8 cellular contexts compared by ENCODE assay signal in genomic region chr22:38177926-38178604, GRCh38. TPM values are rescaled to one million over a fixed set of nuclear protein-coding genes. Genes with fewer than 3 reads are reported as not detected.
DNase-seq lines count a peak whose midpoint lies in the region; ATAC-seq, FAIRE-seq and TF ChIP-seq lines count a peak whose summit lies in the region.

No MANE protein-coding gene starts in this region.

- H3K36me3 Mint-ChIP-seq in activated naive CD4-positive, alpha-beta T cell treated with anti-CD3 and anti-CD28 coated beads for 36 hours (ENCODE audit: low read depth): peaks cover 2% of the 10 kb centered on the region
- H3K36me3 Mint-ChIP-seq in T-helper 2 cell treated with Interferon-gamma antibody and Interleukin-4, amounts not matched to agents 5 μg/mL and 100 μg/mL, for 36 hours (ENCODE audit: low read depth): peaks cover 5% of the 10 kb centered on the region

- H3K27ac Mint-ChIP-seq in activated naive CD4-positive, alpha-beta T cell treated with anti-CD3 and anti-CD28 coated beads for 36 hours: peak overlapping the region; percentile 21
- H3K27ac Mint-ChIP-seq in T-helper 2 cell treated with Interferon-gamma antibody and Interleukin-4, amounts not matched to agents 5 μg/mL and 100 μg/mL, for 36 hours: peak overlapping the region; percentile 2

- no peaks in the 10 kb centered on the region for H3K27me3 Mint-ChIP-seq in activated naive CD4-positive, alpha-beta T cell treated with anti-CD3 and anti-CD28 coated beads for 36 hours (ENCODE audit: low read depth)
- no peaks in the 10 kb centered on the region for H3K27me3 Mint-ChIP-seq in T-helper 2 cell treated with Interferon-gamma antibody and Interleukin-4, amounts not matched to agents 5 μg/mL and 100 μg/mL, for 36 hours (ENCODE audit: low read depth)

- no peak for DNase-seq in activated naive CD4-positive, alpha-beta T cell treated with anti-CD3 and anti-CD28 coated beads for 36 hours
- no peak for DNase-seq in activated naive CD4-positive, alpha-beta T cell treated with Interleukin-2 at 50 U/mL for 16 hours
- no peak for DNase-seq in T-helper 2 cell treated with Interferon-gamma antibody and Interleukin-4, amounts not matched to agents 5 μg/mL and 100 μg/mL, for 36 hours (ENCODE audit: low spot score)
- DNase-seq in foreskin fibroblast (peak; percentile 85 to 90), pancreas (peak in 1 of 6 donors; percentile 47), NCI-H1417 (lab: John Stamatoyannopoulos, UW) (no peak), Kasumi-1 (lab: John Stamatoyannopoulos, UW) (no peak)

- WGBS in pancreas, 2 donors: 50% methylated on average over 15 of the region's 15 CpGs

- CTCF ChIA-PET in activated naive CD4-positive, alpha-beta T cell treated with anti-CD3 and anti-CD28 coated beads for 36 hours (lab: Charles Lee): no interaction called here

- ATAC-seq in pancreas: peak in 2 of 4 donors; percentile 9 to 13
- no peak for ATAC-seq in GM21786 (IDR thresholded peaks at IDR 0.05; ENCODE audit: unreplicated experiment)

- H3K4me1 ChIP-seq in pancreas: peaks cover 0 to 22% (median 4%) of the 10 kb centered on the region in 3 donors

- H3K9me3 ChIP-seq in pancreas: no peaks in the 10 kb centered on the region

- H3K36me3 ChIP-seq in pancreas: no peaks in the 10 kb centered on the region

- H3K9me3 Mint-ChIP-seq in activated naive CD4-positive, alpha-beta T cell treated with anti-CD3 and anti-CD28 coated beads for 36 hours: no peaks in the 10 kb centered on the region
- H3K9me3 Mint-ChIP-seq in T-helper 2 cell treated with Interferon-gamma antibody and Interleukin-4, amounts not matched to agents 5 μg/mL and 100 μg/mL, for 36 hours: no peaks in the 10 kb centered on the region

- TF ChIP-seq CTCF in foreskin fibroblast (IDR thresholded peaks at IDR 0.05; ENCODE audit: low read depth, low read length): no peak
- TF ChIP-seq CTCF in pancreas (IDR thresholded peaks at IDR 0.05): no peak

- no peak overlapping the region for H3K4me3 Mint-ChIP-seq in activated naive CD4-positive, alpha-beta T cell treated with anti-CD3 and anti-CD28 coated beads for 36 hours
- H3K4me3 Mint-ChIP-seq in T-helper 2 cell treated with Interferon-gamma antibody and Interleukin-4, amounts not matched to agents 5 μg/mL and 100 μg/mL, for 36 hours: no peak overlapping the region

- H3K27me3 ChIP-seq in pancreas: no peaks in the 10 kb centered on the region

- peaks cover 67% of the 10 kb centered on the region for H3K4me1 Mint-ChIP-seq in activated naive CD4-positive, alpha-beta T cell treated with anti-CD3 and anti-CD28 coated beads for 36 hours (ENCODE audit: low read depth)
- H3K4me1 Mint-ChIP-seq in T-helper 2 cell treated with Interferon-gamma antibody and Interleukin-4, amounts not matched to agents 5 μg/mL and 100 μg/mL, for 36 hours (ENCODE audit: low read depth): peaks cover 45% of the 10 kb centered on the region

- FAIRE-seq in pancreas (lab: Jason Lieb, UNC): no peak

- H3K4me3 ChIP-seq in foreskin fibroblast (ENCODE audit: low read depth in 1 of 2, low read length in 2 of 2) (no peak overlapping the region), pancreas (no peak overlapping the region)

- peak overlapping the region; percentile 49 to 76 (median 56) for H3K27ac ChIP-seq in pancreas

- intact Hi-C loops in activated naive CD4-positive, alpha-beta T cell treated with anti-CD3 and anti-CD28 coated beads for 36 hours (cut with micrococcal nuclease): no loop called here
- intact Hi-C loops in pancreas (cut with DNase I): no loop called here

RNA-seq across cellular contexts. Expression of gene PLA2G6, which starts 3.6 kb away (rescaled TPM):
- 10 to 100 TPM; 80.2 to 85.3 TPM for total RNA-seq in activated naive CD4-positive, alpha-beta T cell treated with anti-CD3 and anti-CD28 coated beads for 36 hours
- total RNA-seq in pancreas: 10 to 100 TPM in 5 of 6 donors, 1 to 10 TPM in 1; 8.7 to 47.0 (median 21.3) TPM
- polyA plus RNA-seq in pancreas: 100 to 1,000 TPM; 107 to 109 TPM

RNA-seq across cellular contexts. Expression of gene MAFF, which starts 23.7 kb away (rescaled TPM):
- 1 to 10 TPM; 2.7 to 2.8 TPM for total RNA-seq in activated naive CD4-positive, alpha-beta T cell treated with anti-CD3 and anti-CD28 coated beads for 36 hours
- total RNA-seq in pancreas: 1 to 10 TPM; 3.4 to 8.9 (median 6.8) TPM
- 10 to 100 TPM; 10.6 to 16.7 TPM for polyA plus RNA-seq in pancreas

Comparison
In these comparisons a context has a peak if more than half of its experiments do, and no peak if none do; other contexts are left out.
1. DNase-seq: peak in foreskin fibroblast (2 of 2); none in activated naive CD4-positive, alpha-beta T cell treated with anti-CD3 and anti-CD28 coated beads for 36 hours (single experiment), activated naive CD4-positive, alpha-beta T cell treated with Interleukin-2 at 50 U/mL for 16 hours (single experiment), T-helper 2 cell treated with Interferon-gamma antibody and Interleukin-4, amounts not matched to agents 5 μg/mL and 100 μg/mL, for 36 hours (single experiment), NCI-H1417 (0 of 3) and Kasumi-1 (0 of 2).